In the genomic region with DNA sequence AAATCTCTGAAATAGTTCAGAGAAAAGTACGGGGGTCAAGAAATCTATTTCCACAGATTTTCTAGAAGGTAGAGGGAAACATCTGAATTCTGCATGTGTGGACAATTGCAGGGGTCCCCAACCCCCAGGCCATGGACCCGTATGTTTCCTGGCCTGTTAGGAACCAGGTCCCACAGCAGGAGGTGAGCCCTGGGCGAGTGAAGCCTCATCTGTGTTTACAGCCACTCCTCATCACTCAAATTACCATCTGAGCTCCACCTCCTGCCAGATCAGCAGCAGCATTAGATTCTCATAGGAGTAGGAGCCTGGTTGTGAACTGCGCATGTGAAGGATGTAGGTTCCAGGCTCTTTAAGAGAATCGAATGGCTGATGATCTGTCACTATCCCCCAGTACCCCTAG, we compare ENCODE assay signal across 1 cellular context.
TF ChIP-seq lines count a peak whose summit lies in the region.

No MANE protein-coding gene starts in this region.

TF ChIP-seq in WTC11, 78 proteins besides CTCF, POLR2A, EP300 and RAD21 (continued from another document):
- TF ChIP-seq, protein P1, sequence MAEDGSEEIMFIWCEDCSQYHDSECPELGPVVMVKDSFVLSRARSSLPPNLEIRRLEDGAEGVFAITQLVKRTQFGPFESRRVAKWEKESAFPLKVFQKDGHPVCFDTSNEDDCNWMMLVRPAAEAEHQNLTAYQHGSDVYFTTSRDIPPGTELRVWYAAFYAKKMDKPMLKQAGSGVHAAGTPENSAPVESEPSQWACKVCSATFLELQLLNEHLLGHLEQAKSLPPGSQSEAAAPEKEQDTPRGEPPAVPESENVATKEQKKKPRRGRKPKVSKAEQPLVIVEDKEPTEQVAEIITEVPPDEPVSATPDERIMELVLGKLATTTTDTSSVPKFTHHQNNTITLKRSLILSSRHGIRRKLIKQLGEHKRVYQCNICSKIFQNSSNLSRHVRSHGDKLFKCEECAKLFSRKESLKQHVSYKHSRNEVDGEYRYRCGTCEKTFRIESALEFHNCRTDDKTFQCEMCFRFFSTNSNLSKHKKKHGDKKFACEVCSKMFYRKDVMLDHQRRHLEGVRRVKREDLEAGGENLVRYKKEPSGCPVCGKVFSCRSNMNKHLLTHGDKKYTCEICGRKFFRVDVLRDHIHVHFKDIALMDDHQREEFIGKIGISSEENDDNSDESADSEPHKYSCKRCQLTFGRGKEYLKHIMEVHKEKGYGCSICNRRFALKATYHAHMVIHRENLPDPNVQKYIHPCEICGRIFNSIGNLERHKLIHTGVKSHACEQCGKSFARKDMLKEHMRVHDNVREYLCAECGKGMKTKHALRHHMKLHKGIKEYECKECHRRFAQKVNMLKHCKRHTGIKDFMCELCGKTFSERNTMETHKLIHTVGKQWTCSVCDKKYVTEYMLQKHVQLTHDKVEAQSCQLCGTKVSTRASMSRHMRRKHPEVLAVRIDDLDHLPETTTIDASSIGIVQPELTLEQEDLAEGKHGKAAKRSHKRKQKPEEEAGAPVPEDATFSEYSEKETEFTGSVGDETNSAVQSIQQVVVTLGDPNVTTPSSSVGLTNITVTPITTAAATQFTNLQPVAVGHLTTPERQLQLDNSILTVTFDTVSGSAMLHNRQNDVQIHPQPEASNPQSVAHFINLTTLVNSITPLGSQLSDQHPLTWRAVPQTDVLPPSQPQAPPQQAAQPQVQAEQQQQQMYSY (CRISPR knock-in tag; IDR thresholded peaks at IDR 0.05), result no peak
- TF ChIP-seq, protein P2, sequence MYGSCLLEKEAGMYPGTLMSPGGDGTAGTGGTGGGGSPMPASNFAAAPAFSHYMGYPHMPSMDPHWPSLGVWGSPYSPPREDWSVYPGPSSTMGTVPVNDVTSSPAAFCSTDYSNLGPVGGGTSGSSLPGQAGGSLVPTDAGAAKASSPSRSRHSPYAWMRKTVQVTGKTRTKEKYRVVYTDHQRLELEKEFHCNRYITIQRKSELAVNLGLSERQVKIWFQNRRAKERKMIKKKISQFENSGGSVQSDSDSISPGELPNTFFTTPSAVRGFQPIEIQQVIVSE (CRISPR knock-in tag; IDR thresholded peaks at IDR 0.05; ENCODE audit: borderline replicate concordance), result no peak
